Comparison of ENCODE assay signal across 34 cellular contexts in the genomic region with DNA sequence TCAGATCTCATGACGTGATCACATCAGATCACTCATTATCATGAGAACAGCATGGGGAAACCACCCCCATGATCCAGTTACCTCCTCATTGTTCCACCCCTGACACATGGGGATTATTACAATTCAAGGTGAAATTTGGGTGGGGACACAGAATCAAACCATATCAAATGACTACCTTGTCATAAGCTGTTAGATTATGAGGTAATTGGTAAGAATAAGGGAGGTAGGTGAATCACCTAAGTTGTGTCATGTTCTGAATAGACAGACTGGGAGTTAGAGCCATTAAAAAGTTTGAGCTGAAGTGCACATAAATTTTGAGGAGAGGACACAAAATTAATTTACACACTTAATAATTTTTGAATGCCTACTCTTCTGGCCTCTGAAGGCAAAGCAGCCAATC. TPM values are rescaled to one million over a fixed set of nuclear protein-coding genes. Genes with fewer than 3 reads are reported as not detected.
"Had no signal": no experiment of that assay in that cellular context is flagged by ENCODE, and none has a peak within 500 bp of the region (broad histone marks: within the 10 kb centered on the region; RNA-seq: fewer than 3 reads in every experiment).

No MANE protein-coding gene starts in this region.

- ATAC-seq: activated CD8-positive, alpha-beta memory T cell treated with anti-CD3 and anti-CD28 coated beads, Interleukin-2, amount 10 ng/mL, durations not matched to agents 7 days and 5 days; activated naive CD8-positive, alpha-beta T cell treated with anti-CD3 and anti-CD28 coated beads, Interleukin-2, amount 50 U/mL, for 24 hours; activated T-helper 17 cell treated with anti-CD3 and anti-CD28 coated beads, Interleukin-2, amount 50 U/mL, for 72 hours; body of pancreas; gastroesophageal sphincter; heart right ventricle; T-helper 17 cell had no signal

- H3K36me3 ChIP-seq: adrenal gland, esophagus muscularis mucosa, gastroesophageal sphincter, heart right ventricle, WERI-Rb-1 had no signal

- H3K4me1 Mint-ChIP-seq: activated B cell treated with CpG ODN at 0.5 μM for 24 hours; activated naive CD4-positive, alpha-beta T cell treated with anti-CD3 and anti-CD28 coated beads, Interleukin-2, amount 50 U/mL, for 24 hours; activated T-helper 17 cell treated with anti-CD3 and anti-CD28 coated beads, Interleukin-2, amount 50 U/mL, for 72 hours; central memory CD8-positive, alpha-beta T cell; T-helper 17 cell had no signal

- H3K27me3 Mint-ChIP-seq: activated B cell treated with CpG ODN at 0.5 μM for 24 hours; activated CD4-positive, alpha-beta memory T cell treated with anti-CD3 and anti-CD28 coated beads, Interleukin-2, amount 10 ng/mL, durations not matched to agents 7 days and 5 days; activated CD4-positive, alpha-beta T cell treated with anti-CD3 and anti-CD28 coated beads, Interleukin-2, amount 10 ng/mL, durations not matched to agents 24 days and 14 days; activated CD8-positive, alpha-beta memory T cell treated with anti-CD3 and anti-CD28 coated beads, Interleukin-2, amount 10 ng/mL, durations not matched to agents 7 days and 5 days; activated naive CD4-positive, alpha-beta T cell treated with anti-CD3 and anti-CD28 coated beads, Interleukin-2, amount 50 U/mL, for 24 hours; activated naive CD8-positive, alpha-beta T cell treated with anti-CD3 and anti-CD28 coated beads for 36 hours; activated naive CD8-positive, alpha-beta T cell treated with anti-CD3 and anti-CD28 coated beads, Interleukin-2, amount 50 U/mL, for 24 hours; activated T-cell treated with anti-CD3 and anti-CD28 coated beads, Interleukin-2, amount 50 U/mL, for 24 hours; activated T-helper 17 cell treated with anti-CD3 and anti-CD28 coated beads, Interleukin-2, amount 50 U/mL, for 72 hours; central memory CD8-positive, alpha-beta T cell; T-helper 17 cell had no signal

- H3K27ac ChIP-seq: adrenal gland, body of pancreas, esophagus muscularis mucosa, gastroesophageal sphincter, heart right ventricle, hepatocyte, WERI-Rb-1 had no signal

- H3K4me1 ChIP-seq: adrenal gland, body of pancreas, esophagus muscularis mucosa, gastroesophageal sphincter, heart right ventricle had no signal

- DNase-seq: activated B cell treated with CpG ODN at 0.5 μM for 24 hours; activated CD4-positive, alpha-beta memory T cell treated with anti-CD3 and anti-CD28 coated beads, Interleukin-2, amount 10 ng/mL, durations not matched to agents 7 days and 5 days; activated CD4-positive, alpha-beta T cell treated with anti-CD3 and anti-CD28 coated beads, Interleukin-2, amount 10 ng/mL, durations not matched to agents 24 days and 14 days; activated CD8-positive, alpha-beta memory T cell treated with anti-CD3 and anti-CD28 coated beads, Interleukin-2, amount 10 ng/mL, durations not matched to agents 7 days and 5 days; activated CD8-positive, alpha-beta memory T cell treated with anti-CD3 and anti-CD28 coated beads, Interleukin-2, amount 50 U/mL, for 4 hours; activated effector memory CD4-positive, alpha-beta T cell treated with Interleukin-2 at 50 U/mL for 16 hours; activated gamma-delta T cell treated with Interleukin-2 at 50 U/mL for 16 hours; activated naive CD4-positive, alpha-beta T cell treated with Interleukin-2 at 50 U/mL for 16 hours; activated naive CD8-positive, alpha-beta T cell treated with anti-CD3 and anti-CD28 coated beads for 36 hours; activated naive CD8-positive, alpha-beta T cell treated with anti-CD3 and anti-CD28 coated beads, Interleukin-2, amount 50 U/mL, for 24 hours; activated T-cell treated with anti-CD3 and anti-CD28 coated beads, Interleukin-2, amount 50 U/mL, for 24 hours; adrenal gland; amygdala; aorta; body of pancreas; cortex of kidney; dermis blood vessel endothelial cell; effector CD8-positive, alpha-beta T cell; foreskin melanocyte; heart right ventricle; T-helper 1 cell; T-helper 17 cell; T1000; WERI-Rb-1 had no signal

- H3K4me3 Mint-ChIP-seq: activated B cell treated with CpG ODN at 0.5 μM for 24 hours; activated CD4-positive, alpha-beta memory T cell treated with anti-CD3 and anti-CD28 coated beads, Interleukin-2, amount 10 ng/mL, durations not matched to agents 7 days and 5 days; activated CD4-positive, alpha-beta T cell treated with anti-CD3 and anti-CD28 coated beads, Interleukin-2, amount 10 ng/mL, durations not matched to agents 24 days and 14 days; activated CD8-positive, alpha-beta memory T cell treated with anti-CD3 and anti-CD28 coated beads, Interleukin-2, amount 10 ng/mL, durations not matched to agents 7 days and 5 days; activated naive CD4-positive, alpha-beta T cell treated with anti-CD3 and anti-CD28 coated beads, Interleukin-2, amount 50 U/mL, for 24 hours; activated naive CD8-positive, alpha-beta T cell treated with anti-CD3 and anti-CD28 coated beads for 36 hours; activated naive CD8-positive, alpha-beta T cell treated with anti-CD3 and anti-CD28 coated beads, Interleukin-2, amount 50 U/mL, for 24 hours; activated T-cell treated with anti-CD3 and anti-CD28 coated beads, Interleukin-2, amount 50 U/mL, for 24 hours; activated T-helper 17 cell treated with anti-CD3 and anti-CD28 coated beads, Interleukin-2, amount 50 U/mL, for 72 hours; central memory CD8-positive, alpha-beta T cell; T-helper 17 cell; T-helper 2 cell treated with Interferon-gamma antibody and Interleukin-4, amounts not matched to agents 5 μg/mL and 100 μg/mL, for 36 hours had no signal

- H3K9me3 ChIP-seq: adrenal gland, body of pancreas, esophagus muscularis mucosa, gastroesophageal sphincter had no signal

- H3K4me3 ChIP-seq: adrenal gland, body of pancreas, esophagus muscularis mucosa, gastroesophageal sphincter, heart right ventricle, hepatocyte had no signal

- H3K9me3 Mint-ChIP-seq: activated T-helper 17 cell treated with anti-CD3 and anti-CD28 coated beads, Interleukin-2, amount 50 U/mL, for 72 hours; central memory CD8-positive, alpha-beta T cell had no signal

- FAIRE-seq: colon, endometrium, endothelial cell of umbilical vein had no signal

- H3K27me3 ChIP-seq: adrenal gland, body of pancreas, esophagus muscularis mucosa, gastroesophageal sphincter, heart right ventricle, hepatocyte had no signal

RNA-seq across cellular contexts. Expression of a gene that starts 24.7 kb away (rescaled TPM):
- total RNA-seq: body of pancreas, dermis blood vessel endothelial cell, hepatocyte had no signal
